ENCODE assay signal across 1 cellular context in the genomic region with DNA sequence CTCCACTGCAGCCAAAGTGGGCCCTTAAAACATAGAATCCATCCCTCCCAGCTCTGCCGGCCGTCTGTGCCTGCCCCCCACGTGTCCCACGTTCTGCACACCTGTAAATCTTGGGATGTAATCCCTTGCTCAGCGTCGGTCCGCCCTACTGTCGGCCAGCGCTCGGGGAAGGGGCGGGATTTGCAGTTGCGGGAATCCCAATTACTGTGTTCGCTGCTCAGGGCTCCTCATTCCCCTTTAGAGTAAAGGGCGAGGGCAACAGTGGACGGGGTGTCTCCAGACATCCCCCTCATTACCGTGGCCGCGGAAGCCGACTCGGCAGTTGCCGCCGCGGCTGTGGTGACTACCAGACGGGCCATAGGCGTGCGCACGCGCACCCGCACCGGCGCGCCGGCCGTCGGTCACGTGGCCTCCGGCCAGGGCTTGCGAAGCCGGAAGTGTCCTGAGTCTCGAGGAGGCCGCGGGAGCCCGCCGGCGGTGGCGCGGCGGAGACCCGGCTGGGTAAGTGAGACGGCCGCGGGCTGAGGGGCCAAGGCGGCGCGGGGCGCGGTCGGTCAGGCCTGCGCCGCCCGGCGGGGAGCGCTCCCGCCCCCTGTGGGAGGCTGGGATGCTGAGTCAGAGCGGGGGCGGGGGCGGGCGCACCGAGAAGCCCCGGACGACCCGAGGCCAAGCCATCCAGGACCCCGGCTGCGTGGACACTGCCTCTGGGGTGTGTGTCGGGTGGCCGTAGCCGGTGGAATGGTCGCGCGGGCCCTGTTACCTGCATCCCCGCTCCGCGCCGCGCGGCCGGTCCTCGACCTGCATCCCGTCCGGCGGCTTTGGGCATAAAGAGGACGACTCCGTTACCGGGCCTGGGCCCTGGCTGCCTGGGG.
TF ChIP-seq lines count a peak whose summit lies in the region.

TBK1 (plus strand) TSS at position 434 of the 872 bp plus-strand sequence. CDS start 3,751 bp downstream, outside the sequence.

TF ChIP-seq in SK-N-SH treated with all-trans-retinoic acid at 6 μM for 48 hours, 23 proteins besides CTCF, POLR2A, EP300 and RAD21 (continued from another document):
- TF ChIP-seq CSRNP3 (CRISPR knock-in tag; IDR thresholded peaks at IDR 0.05) (no peak), TCF4 (CRISPR knock-in tag; IDR thresholded peaks at IDR 0.05; ENCODE audit: borderline replicate concordance) (no peak)
- TF ChIP-seq, protein P1, sequence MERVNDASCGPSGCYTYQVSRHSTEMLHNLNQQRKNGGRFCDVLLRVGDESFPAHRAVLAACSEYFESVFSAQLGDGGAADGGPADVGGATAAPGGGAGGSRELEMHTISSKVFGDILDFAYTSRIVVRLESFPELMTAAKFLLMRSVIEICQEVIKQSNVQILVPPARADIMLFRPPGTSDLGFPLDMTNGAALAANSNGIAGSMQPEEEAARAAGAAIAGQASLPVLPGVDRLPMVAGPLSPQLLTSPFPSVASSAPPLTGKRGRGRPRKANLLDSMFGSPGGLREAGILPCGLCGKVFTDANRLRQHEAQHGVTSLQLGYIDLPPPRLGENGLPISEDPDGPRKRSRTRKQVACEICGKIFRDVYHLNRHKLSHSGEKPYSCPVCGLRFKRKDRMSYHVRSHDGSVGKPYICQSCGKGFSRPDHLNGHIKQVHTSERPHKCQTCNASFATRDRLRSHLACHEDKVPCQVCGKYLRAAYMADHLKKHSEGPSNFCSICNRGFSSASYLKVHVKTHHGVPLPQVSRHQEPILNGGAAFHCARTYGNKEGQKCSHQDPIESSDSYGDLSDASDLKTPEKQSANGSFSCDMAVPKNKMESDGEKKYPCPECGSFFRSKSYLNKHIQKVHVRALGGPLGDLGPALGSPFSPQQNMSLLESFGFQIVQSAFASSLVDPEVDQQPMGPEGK (CRISPR knock-in tag; IDR thresholded peaks at IDR 0.05; ENCODE audit: borderline replicate concordance), result no peak
